22 cellular contexts compared by ENCODE assay signal in genomic region chr18:28183418-28184078, GRCh38. TPM values are rescaled to one million over a fixed set of nuclear protein-coding genes. Genes with fewer than 3 reads are reported as not detected.
A peak's percentile ranks its signal among the peaks of the same experiment; 100 is the strongest.
DNase-seq lines count a peak whose midpoint lies in the region; ATAC-seq and TF ChIP-seq lines count a peak whose summit lies in the region.
"Had no signal": no experiment of that assay in that cellular context is flagged by ENCODE, and none has a peak within 500 bp of the region (broad histone marks: within the 10 kb centered on the region; RNA-seq: fewer than 3 reads in every experiment).

No MANE protein-coding gene starts in this region.

- H3K4me2 ChIP-seq in PC-3 (ENCODE audit: low read length) (peak overlapping the region; percentile 64), mesenchymal stem cell (ENCODE audit: low read length, poor library complexity, severe bottlenecking) (no peak overlapping the region)
- H3K4me2 ChIP-seq: BLaER1 had no signal

- no peaks in the 10 kb centered on the region for H3F3A ChIP-seq in PC-3 (ENCODE audit: low read length, unreplicated experiment)

- H3K18ac ChIP-seq in mesenchymal stem cell (ENCODE audit: low read depth in 1 of 2, low read length in 2 of 2) = no peak overlapping the region

- no peaks in the 10 kb centered on the region for H3K9me2 ChIP-seq in PC-3 (replicated peaks; ENCODE audit: low read length)

- H2BK5ac ChIP-seq in mesenchymal stem cell (ENCODE audit: low read depth, low read length, poor library complexity, severe bottlenecking) = no peak overlapping the region

- H3K4ac ChIP-seq in mesenchymal stem cell (ENCODE audit: low read depth in 1 of 2, low read length in 2 of 2) = no peak overlapping the region

- WGBS in mesenchymal stem cell = 35% methylated on average over 4 of the region's 4 CpGs

- H3K9me3 ChIP-seq in PC-3 (ENCODE audit: low read length) = no peaks in the 10 kb centered on the region
- no peaks in the 10 kb centered on the region for H3K9me3 ChIP-seq in mesenchymal stem cell (ENCODE audit: control insufficient read depth, low read length)
- H3K9me3 ChIP-seq: BLaER1, mucosa of descending colon, neutrophil, thoracic aorta had no signal

- H2BK120ac ChIP-seq in mesenchymal stem cell (ENCODE audit: low read depth, low read length) = no peak overlapping the region

- H2AFZ ChIP-seq in PC-3 (ENCODE audit: low read length) = peak overlapping the region; percentile 25
- no peak overlapping the region for H2AFZ ChIP-seq in mesenchymal stem cell (ENCODE audit: low read depth, low read length)

- no peak overlapping the region for H2BK12ac ChIP-seq in mesenchymal stem cell (ENCODE audit: low read length in 2 of 2)

- no peak overlapping the region for H3K9ac ChIP-seq in PC-3 (ENCODE audit: low read length)
- no peak overlapping the region for H3K9ac ChIP-seq in mesenchymal stem cell (ENCODE audit: low read length)
- H3K9ac ChIP-seq: BLaER1 had no signal

- no peak overlapping the region for H2AK5ac ChIP-seq in mesenchymal stem cell (ENCODE audit: low read length, severe bottlenecking)

- H3K79me1 ChIP-seq in mesenchymal stem cell (replicated peaks; ENCODE audit: low read length, poor library complexity, severe bottlenecking) = peaks cover 2% of the 10 kb centered on the region

- ATAC-seq in PC-3 = peak; percentile 75
- ATAC-seq: mucosa of descending colon, Panc1 had no signal

- H3K14ac ChIP-seq in mesenchymal stem cell (ENCODE audit: low read length in 2 of 2) = no peak overlapping the region

- peaks cover 60% of the 10 kb centered on the region for H3K4me1 ChIP-seq in PC-3 (ENCODE audit: insufficient read depth, low read length)
- peaks cover 2% of the 10 kb centered on the region for H3K4me1 ChIP-seq in mesenchymal stem cell (ENCODE audit: control insufficient read depth, insufficient read depth, low read depth, low read length)
- H3K4me1 ChIP-seq: BLaER1 had no signal

- H3K36me3 ChIP-seq in PC-3 (ENCODE audit: low read depth, low read length) (no peaks in the 10 kb centered on the region), mesenchymal stem cell (ENCODE audit: control insufficient read depth in 1 of 2, insufficient read depth in 2 of 2, low read depth in 1 of 2, low read length in 2 of 2) (no peaks in the 10 kb centered on the region)
- H3K36me3 ChIP-seq: BLaER1, neutrophil, thoracic aorta had no signal

- no peak for TF ChIP-seq CTCF in PC-3 (conservative IDR thresholded peaks at IDR 0.05; ENCODE audit: low read depth, low read length)
- TF ChIP-seq CTCF in epithelial cell of esophagus (IDR thresholded peaks at IDR 0.05; ENCODE audit: insufficient read depth, low read depth, low read length, missing control alignments) = no peak

- CTCF ChIA-PET in PC-3 (lab: Charles Lee) (no interaction called here), HEK293T (lab: Yijun Ruan, JAX) (no interaction called here)

- H3K79me2 ChIP-seq in PC-3 (ENCODE audit: low read length) = peaks cover 6% of the 10 kb centered on the region; the same call in 1 of the 2 replicates

- DNase-seq in EH (ENCODE audit: low read depth) (peak; percentile 94), PC-3 (peak; percentile 73), epithelial cell of esophagus (ENCODE audit: low read depth) (peak; percentile 7), mesenchymal stem cell (peak; percentile 25), HEK293T (ENCODE audit: extremely low spot score) (no peak), globus pallidus (ENCODE audit: low spot score) (no peak), DMS53 (lab: John Stamatoyannopoulos, UW) (no peak)
- DNase-seq in stimulated activated CD4-positive, alpha-beta T cell treated with anti-CD3 and anti-CD28 coated beads, Interleukin-15, amount 100 ng/mL, for 24 hours = no peak
- DNase-seq: activated B cell treated with CpG ODN at 0.5 μM for 24 hours; activated effector memory CD4-positive, alpha-beta T cell treated with anti-CD3 and anti-CD28 coated beads, Interleukin-2, amount 50 U/mL, for 16 hours; aorta; cortex of kidney; DMS153; kidney; mucosa of descending colon; NCI-H1092; NCI-H774 had no signal

- H3K27me3 ChIP-seq in PC-3 (ENCODE audit: low read length) (no peaks in the 10 kb centered on the region), mesenchymal stem cell (ENCODE audit: control insufficient read depth in 1 of 2, insufficient read depth in 1 of 2, low read length in 2 of 2) (no peaks in the 10 kb centered on the region)
- H3K27me3 ChIP-seq: BLaER1 had no signal

- no TSS peak for BruUV-seq in PC-3 (replicated peaks; lab: Mats Ljungman, UMichigan)

- H3K23ac ChIP-seq in mesenchymal stem cell (ENCODE audit: low read length in 2 of 2) = no peak overlapping the region

- intact Hi-C loops in PC-3 (cut with micrococcal nuclease) = loop anchor here (1.0 kb wide), 1 partner anchor 574 kb away; no protein-coding TSS in a partner anchor

- POLR2A ChIA-PET in PC-3 (lab: Charles Lee; ENCODE audit: unreplicated experiment) = no interaction called here
- POLR2A ChIA-PET in HEK293T (lab: Yijun Ruan, JAX) = no interaction called here

- H4K8ac ChIP-seq in mesenchymal stem cell (ENCODE audit: low read length) = no peak overlapping the region

- H3K4me3 ChIP-seq in PC-3 (ENCODE audit: low read length) (peak overlapping the region; percentile 19; the same call in 1 of the 2 replicates), epithelial cell of esophagus (ENCODE audit: low read length) (no peak overlapping the region), mesenchymal stem cell (ENCODE audit: insufficient read depth in 1 of 2, low read depth in 1 of 2, low read length in 2 of 2) (no peak overlapping the region)
- H3K4me3 ChIP-seq: BLaER1, mucosa of descending colon, thoracic aorta had no signal

- no peak overlapping the region for H2BK15ac ChIP-seq in mesenchymal stem cell (ENCODE audit: low read depth, poor library complexity, severe bottlenecking)

- no peaks in the 10 kb centered on the region for H4K20me1 ChIP-seq in PC-3 (ENCODE audit: low read length)
- H4K20me1 ChIP-seq: BLaER1 had no signal

- H4K91ac ChIP-seq in mesenchymal stem cell (ENCODE audit: low read length) = no peak overlapping the region

- peak overlapping the region; percentile 63 for H3K27ac ChIP-seq in PC-3 (ENCODE audit: low read length)
- no peak overlapping the region for H3K27ac ChIP-seq in mesenchymal stem cell (ENCODE audit: low read length, poor library complexity, severe bottlenecking)
- H3K27ac ChIP-seq: BLaER1, neutrophil, thoracic aorta had no signal

TF ChIP-seq in HEK293T, 16 proteins besides CTCF, POLR2A, EP300 and RAD21:
- no peak for TF ChIP-seq L3MBTL2 (conservative IDR thresholded peaks at IDR 0.05)
- no peak for TF ChIP-seq SUZ12 (IDR thresholded peaks at IDR 0.05)
- no peak for TF ChIP-seq TARDBP (IDR thresholded peaks at IDR 0.05)
- TF ChIP-seq ELF4 (IDR thresholded peaks at IDR 0.05) = no peak
- no peak for TF ChIP-seq HDGF (IDR thresholded peaks at IDR 0.05; ENCODE audit: borderline replicate concordance)
- no peak for TF ChIP-seq CTBP1 (IDR thresholded peaks at IDR 0.05; ENCODE audit: borderline replicate concordance)

RNA-seq across cellular contexts. Expression of gene CDH2, which starts 6.6 kb away (rescaled TPM):
- 34.0 and 39.2 TPM in 2 replicates for total RNA-seq in PC-3 (2014; rRNA removed)
- 34.9 TPM for polyA plus RNA-seq in mesenchymal stem cell (2013, experiment 1 of 2)
- 34.7 TPM for polyA plus RNA-seq in mesenchymal stem cell (2013, experiment 2 of 2)
- total RNA-seq: activated B cell treated with CpG ODN at 0.5 μM for 24 hours had no signal
- polyA plus RNA-seq: IgD-negative memory B cell had no signal

Comparison
In these comparisons a context has a peak if more than half of its experiments do, and no peak if none do; other contexts are left out.
1. DNase-seq: peak in EH (single experiment), PC-3 (single experiment), epithelial cell of esophagus (single experiment) and mesenchymal stem cell (single experiment); none in HEK293T (single experiment), globus pallidus (single experiment), stimulated activated CD4-positive, alpha-beta T cell treated with anti-CD3 and anti-CD28 coated beads, Interleukin-15, amount 100 ng/mL, for 24 hours (single experiment) and DMS53 (single experiment).